In the genomic region with DNA sequence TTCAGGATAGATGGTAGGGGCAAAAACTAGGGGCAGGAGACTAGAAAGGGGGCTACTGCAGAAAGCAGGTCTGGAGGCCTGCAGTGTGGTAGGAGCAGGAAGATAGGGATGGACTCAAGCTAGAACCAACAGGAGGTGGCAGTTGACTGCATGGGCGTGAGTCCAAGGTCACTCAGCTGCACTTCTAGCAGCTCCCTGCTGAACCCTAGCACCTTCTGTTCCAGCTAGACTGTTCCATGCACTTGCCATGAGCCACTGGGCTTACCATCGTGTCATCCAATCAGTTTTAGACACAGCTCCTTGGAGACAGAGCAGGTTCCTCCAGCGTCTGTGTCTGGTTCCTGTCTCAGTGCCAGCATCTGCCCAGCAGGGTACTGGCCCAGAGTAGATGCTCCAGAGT, we compare ENCODE assay signal across 16 cellular contexts.
"Had no signal": no experiment of that assay in that cellular context is flagged by ENCODE, and none has a peak within 500 bp of the region (broad histone marks: within the 10 kb centered on the region; RNA-seq: fewer than 3 reads in every experiment).

No MANE protein-coding gene starts in this region.

- H3K4me3 Mint-ChIP-seq: activated CD4-positive, alpha-beta memory T cell treated with anti-CD3 and anti-CD28 coated beads for 36 hours; activated CD4-positive, alpha-beta T cell treated with anti-CD3 and anti-CD28 coated beads for 36 hours; activated CD8-positive, alpha-beta memory T cell treated with anti-CD3 and anti-CD28 coated beads, Interleukin-2, amount 10 ng/mL, durations not matched to agents 7 days and 5 days; activated naive CD8-positive, alpha-beta T cell; effector memory CD8-positive, alpha-beta T cell; memory B cell; natural killer cell; stimulated activated naive CD8-positive, alpha-beta T cell treated with anti-CD3 and anti-CD28 coated beads, Interleukin-15, Interleukin-2, amounts not matched to agents 100 ng/mL and 50 ng/mL, for 24 hours had no signal

- H3K27me3 Mint-ChIP-seq: activated CD4-positive, alpha-beta memory T cell treated with anti-CD3 and anti-CD28 coated beads for 36 hours; activated naive CD8-positive, alpha-beta T cell had no signal

- H2AFZ ChIP-seq: parathyroid adenoma had no signal

- H3K9me3 ChIP-seq: neutrophil, suprapubic skin, upper lobe of left lung had no signal

- DNase-seq: activated CD4-positive, alpha-beta memory T cell treated with anti-CD3 and anti-CD28 coated beads for 36 hours; activated CD4-positive, alpha-beta T cell treated with anti-CD3 and anti-CD28 coated beads for 36 hours; activated CD8-positive, alpha-beta memory T cell treated with anti-CD3 and anti-CD28 coated beads, Interleukin-2, amount 10 ng/mL, durations not matched to agents 7 days and 5 days; amygdala; effector memory CD8-positive, alpha-beta T cell; natural killer cell; stimulated activated CD4-positive, alpha-beta T cell treated with anti-CD3 and anti-CD28 coated beads, Interleukin-1b, Interleukin-23, amount 100 ng/mL, for 48 hours; T-helper 2 cell; upper lobe of left lung had no signal

- ATAC-seq: activated CD4-positive, alpha-beta T cell treated with anti-CD3 and anti-CD28 coated beads for 36 hours; activated CD8-positive, alpha-beta memory T cell treated with anti-CD3 and anti-CD28 coated beads, Interleukin-2, amount 10 ng/mL, durations not matched to agents 7 days and 5 days; effector memory CD8-positive, alpha-beta T cell; natural killer cell had no signal

- H3K27me3 ChIP-seq: cardiac muscle cell, neutrophil, upper lobe of left lung had no signal

- H3K9ac ChIP-seq: parathyroid adenoma had no signal

- H3K4me1 ChIP-seq: parathyroid adenoma, suprapubic skin, upper lobe of left lung had no signal

- H3K36me3 ChIP-seq: cardiac muscle cell, neutrophil, suprapubic skin, upper lobe of left lung had no signal

- H3K27ac ChIP-seq: cardiac muscle cell, neutrophil, parathyroid adenoma, suprapubic skin, upper lobe of left lung had no signal

- H3K79me2 ChIP-seq: parathyroid adenoma had no signal

- H3K27ac Mint-ChIP-seq: activated CD4-positive, alpha-beta memory T cell treated with anti-CD3 and anti-CD28 coated beads for 36 hours; activated CD4-positive, alpha-beta T cell treated with anti-CD3 and anti-CD28 coated beads for 36 hours; activated CD8-positive, alpha-beta memory T cell treated with anti-CD3 and anti-CD28 coated beads, Interleukin-2, amount 10 ng/mL, durations not matched to agents 7 days and 5 days; activated naive CD8-positive, alpha-beta T cell; effector memory CD8-positive, alpha-beta T cell; memory B cell; natural killer cell; stimulated activated naive CD8-positive, alpha-beta T cell treated with anti-CD3 and anti-CD28 coated beads, Interleukin-15, Interleukin-2, amounts not matched to agents 100 ng/mL and 50 ng/mL, for 24 hours had no signal

- H3K9me3 Mint-ChIP-seq: activated CD4-positive, alpha-beta memory T cell treated with anti-CD3 and anti-CD28 coated beads for 36 hours; effector memory CD8-positive, alpha-beta T cell; natural killer cell; stimulated activated naive CD8-positive, alpha-beta T cell treated with anti-CD3 and anti-CD28 coated beads, Interleukin-15, Interleukin-2, amounts not matched to agents 100 ng/mL and 50 ng/mL, for 24 hours had no signal

- H3K4me3 ChIP-seq: cardiac muscle cell, suprapubic skin, upper lobe of left lung had no signal

- H3K4me1 Mint-ChIP-seq: activated CD4-positive, alpha-beta T cell treated with anti-CD3 and anti-CD28 coated beads for 36 hours; activated CD8-positive, alpha-beta memory T cell treated with anti-CD3 and anti-CD28 coated beads, Interleukin-2, amount 10 ng/mL, durations not matched to agents 7 days and 5 days; memory B cell; natural killer cell had no signal

- H3K36me3 Mint-ChIP-seq: activated CD4-positive, alpha-beta memory T cell treated with anti-CD3 and anti-CD28 coated beads for 36 hours; activated CD8-positive, alpha-beta memory T cell treated with anti-CD3 and anti-CD28 coated beads, Interleukin-2, amount 10 ng/mL, durations not matched to agents 7 days and 5 days; activated naive CD8-positive, alpha-beta T cell; memory B cell; natural killer cell had no signal
